In genomic region chr1:165619647-165620151, GRCh38 we compare ENCODE assay signal across 30 cellular contexts.
"Had no signal": no experiment of that assay in that cellular context is flagged by ENCODE, and none has a peak within 500 bp of the region (broad histone marks: within the 10 kb centered on the region; RNA-seq: fewer than 3 reads in every experiment).

No MANE protein-coding gene starts in this region.

- H3K36me3 ChIP-seq: neutrophil, ovary, spleen, suprapubic skin, tibial artery, transverse colon, upper lobe of right lung, uterus had no signal

- H3K9me3 ChIP-seq: neutrophil, ovary, psoas muscle, suprapubic skin, testis, tibial artery, transverse colon, upper lobe of right lung, uterus had no signal

- H2AFZ ChIP-seq: parathyroid adenoma had no signal

- H3K4me3 ChIP-seq: ovary, psoas muscle, skin epidermis, smooth muscle cell, spleen, suprapubic skin, testis, tibial artery, transverse colon, upper lobe of right lung, uterus had no signal

- H3K27ac ChIP-seq: neutrophil, ovary, parathyroid adenoma, psoas muscle, skin epidermis, spleen, suprapubic skin, testis, tibial artery, transverse colon, upper lobe of right lung, uterus had no signal

- DNase-seq: naive thymus-derived CD8-positive, alpha-beta T cell; nephron progenitor cell; nucleus accumbens; ovary; posterior cingulate gyrus; psoas muscle; right cardiac atrium; spleen; stimulated activated CD4-positive, alpha-beta T cell treated with anti-CD3 and anti-CD28 coated beads, Interleukin-12 subunit alpha, Interleukin-12 subunit beta, amount 100 ng/mL, for 4 hours; stimulated activated CD4-positive, alpha-beta T cell treated with anti-CD3 and anti-CD28 coated beads, Interleukin-1b, Interleukin-23, amount 100 ng/mL, for 48 hours; stimulated activated CD4-positive, alpha-beta T cell treated with anti-CD3 and anti-CD28 coated beads, Interleukin-4, amount 100 ng/mL, for 1 hour; stimulated activated CD4-positive, alpha-beta T cell treated with anti-CD3 and anti-CD28 coated beads, Interleukin-4, amount 100 ng/mL, for 4 hours; stimulated activated CD8-positive, alpha-beta memory T cell treated with anti-CD3 and anti-CD28 coated beads, Interleukin-4, amount 100 ng/mL, for 48 hours; stimulated activated naive CD4-positive, alpha-beta T cell; stimulated activated naive CD8-positive, alpha-beta T cell treated with anti-CD3 and anti-CD28 coated beads, Interleukin-15, amount 100 ng/mL, for 72 hours; stimulated activated naive CD8-positive, alpha-beta T cell treated with anti-CD3 and anti-CD28 coated beads, Interleukin-15, Interleukin-2, amounts not matched to agents 100 U/mL and 50 U/mL, for 24 hours; substantia nigra; testis; tibial artery; transverse colon; upper lobe of right lung; uterus had no signal

- H3K9ac ChIP-seq: parathyroid adenoma had no signal

- H3K27me3 ChIP-seq: ovary, suprapubic skin, testis, transverse colon, upper lobe of right lung, uterus had no signal

- H3K79me2 ChIP-seq: parathyroid adenoma had no signal

- H3K4me1 ChIP-seq: parathyroid adenoma, psoas muscle, spleen, suprapubic skin, testis, tibial artery, transverse colon, upper lobe of right lung, uterus had no signal

- H3K4me2 ChIP-seq: smooth muscle cell had no signal

- ATAC-seq: naive thymus-derived CD8-positive, alpha-beta T cell; natural killer cell treated with Interleukin-12 subunit alpha and Interleukin-12 subunit beta and Interleukin-15 and Interleukin-18, amount 100 ng/mL, for 72 hours; psoas muscle; right cardiac atrium; sciatic nerve; stimulated activated memory B cell treated with anti-CD40 and anti-IgM and Interleukin-4, amounts not matched to agents 10 μg/mL and 1 μg/mL and 100 μg/mL, for 72 hours; stimulated activated naive CD8-positive, alpha-beta T cell treated with anti-CD3 and anti-CD28 coated beads, Interleukin-15, amount 100 ng/mL, for 72 hours; stimulated activated naive CD8-positive, alpha-beta T cell treated with anti-CD3 and anti-CD28 coated beads, Interleukin-15, Interleukin-2, amounts not matched to agents 100 U/mL and 50 U/mL, for 24 hours; upper lobe of right lung had no signal
